Comparison of ENCODE assay signal across 11 cellular contexts in the genomic region with DNA sequence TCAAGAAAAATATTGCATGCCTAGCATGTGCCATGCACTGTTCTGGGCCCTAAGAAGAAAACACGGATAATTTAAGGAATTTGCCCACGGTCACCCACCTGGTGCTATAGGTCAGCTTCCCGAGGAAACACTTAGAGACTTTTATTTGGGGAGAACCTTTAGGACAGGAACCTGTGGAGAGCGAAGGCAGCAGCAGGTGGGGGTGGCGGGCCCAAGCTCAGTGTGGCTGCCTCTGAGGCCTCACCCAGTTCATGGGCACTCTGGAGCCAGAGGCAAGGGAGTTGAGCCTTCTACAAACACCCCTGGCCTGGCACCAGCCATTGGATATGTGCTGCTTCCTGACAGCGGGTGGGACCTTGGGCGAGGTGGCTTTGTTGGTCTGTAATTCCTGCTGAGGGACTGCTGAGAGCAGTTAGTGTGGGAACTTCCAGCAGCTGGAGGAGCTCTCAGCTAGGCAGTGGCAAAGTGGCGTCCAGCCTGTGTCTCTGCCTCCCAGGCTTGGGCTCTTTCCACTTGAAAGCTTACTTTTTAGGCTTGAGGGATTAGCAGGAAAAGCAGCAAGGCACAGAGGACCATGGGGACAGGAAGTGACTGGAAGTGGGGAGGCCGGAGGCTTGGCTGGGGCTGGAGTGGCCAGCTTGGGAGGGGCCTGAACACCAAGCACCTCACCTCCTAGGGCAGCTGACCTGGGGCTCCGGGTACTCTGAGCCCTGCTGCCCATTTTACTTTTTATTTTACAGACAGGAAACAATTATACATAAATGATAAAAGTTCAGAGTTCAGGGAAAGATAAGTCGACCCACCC. TPM values are rescaled to one million over a fixed set of nuclear protein-coding genes. Genes with fewer than 3 reads are reported as not detected.
A peak's percentile ranks its signal among the peaks of the same experiment; 100 is the strongest.
DNase-seq lines count a peak whose midpoint lies in the region; ATAC-seq, FAIRE-seq and TF ChIP-seq lines count a peak whose summit lies in the region.
"Had no signal": no experiment of that assay in that cellular context is flagged by ENCODE, and none has a peak within 500 bp of the region (broad histone marks: within the 10 kb centered on the region; RNA-seq: fewer than 3 reads in every experiment).

No MANE protein-coding gene starts in this region.

- peaks cover 41% of the 10 kb centered on the region for H3K36me3 ChIP-seq in rectal smooth muscle tissue (ENCODE audit: control insufficient read depth, insufficient read depth, low read length)

- H3K9ac ChIP-seq in rectal smooth muscle tissue (ENCODE audit: low read length): no peak overlapping the region

- peaks cover 34% of the 10 kb centered on the region for H3K36me3 Mint-ChIP-seq in T-cell

- TF ChIP-seq CTCF in fibroblast of villous mesenchyme (IDR thresholded peaks at IDR 0.05; ENCODE audit: insufficient read depth, low read depth, low read length): no peak

- peaks cover 18% of the 10 kb centered on the region for H3K4me1 ChIP-seq in rectal smooth muscle tissue (ENCODE audit: control insufficient read depth, insufficient read depth, low read length)

- no peaks in the 10 kb centered on the region for H3K27me3 ChIP-seq in rectal smooth muscle tissue (ENCODE audit: control insufficient read depth, insufficient read depth, low read length)

- H3K4me1 Mint-ChIP-seq in T-cell: peaks cover 0 to 21% (median 3%) of the 10 kb centered on the region in 3 donors

- ATAC-seq in T-cell (replicated peaks in 1 of 4) (no peak), HG03439 (IDR thresholded peaks at IDR 0.05; ENCODE audit: unreplicated experiment) (no peak), GM19023 (IDR thresholded peaks at IDR 0.05; ENCODE audit: unreplicated experiment) (no peak)

- CTCF ChIA-PET in T-cell (lab: Charles Lee): interaction anchor here in 1 of 2 donors (1.5 kb wide), 1 partner anchor 20 kb away, joined by 3 read pairs; the partner anchor contains the start of genes CYB5RL and MRPL37

- H3K9me3 Mint-ChIP-seq in T-cell: no peaks in the 10 kb centered on the region

- H3K27ac ChIP-seq in rectal smooth muscle tissue (ENCODE audit: low read depth, low read length): peak overlapping the region; percentile 33

- no peak overlapping the region for H3K4me3 Mint-ChIP-seq in T-cell

- H3K27me3 Mint-ChIP-seq in T-cell: no peaks in the 10 kb centered on the region

- H3K4me3 ChIP-seq in fibroblast of villous mesenchyme (ENCODE audit: low read depth, low read length) (no peak overlapping the region), rectal smooth muscle tissue (ENCODE audit: low read length) (no peak overlapping the region)

- POLR2A ChIA-PET in T-cell (lab: Charles Lee): interaction anchor here in 1 of 2 donors (0.6 kb wide), 1 partner anchor 920 kb away, joined by 3 read pairs; no protein-coding TSS in a partner anchor

- FAIRE-seq in frontal cortex (lab: Jason Lieb, UNC): no peak

- DNase-seq in COR-L47 (lab: John Stamatoyannopoulos, UW) (peak; percentile 43), T-cell (no peak), fibroblast of villous mesenchyme (ENCODE audit: low read depth) (peak; percentile 27), HT-29 (ENCODE audit: low spot score) (no peak), frontal cortex (ENCODE audit: low spot score in 2 of 2) (no peak)
- DNase-seq: activated naive CD4-positive, alpha-beta T cell treated with anti-CD3 and anti-CD28 coated beads, Interleukin-2, amount 50 U/mL, for 16 hours; NCI-H187 treated with DMSO at 0.1 percent for 48 hours; trophoblast cell had no signal

- H3K27ac Mint-ChIP-seq in T-cell: peak overlapping the region; percentile 23 to 64

RNA-seq across cellular contexts. Expression of gene MRPL37, which starts 19.1 kb away (rescaled TPM):
- 10 to 100 TPM; 27.4 to 45.7 (median 40.6) TPM for total RNA-seq in T-cell
- total RNA-seq in fibroblast of villous mesenchyme: 78.9 and 79.5 TPM in 2 replicates
- total RNA-seq in HT-29 (2014; rRNA removed; shearing (Covaris generic)): 166 and 170 TPM in 2 replicates
- 29.3 TPM for total RNA-seq in frontal cortex

RNA-seq across cellular contexts. Expression of gene CYB5RL, which starts 19.3 kb away (rescaled TPM):
- 10 to 100 TPM in 3 of 5 donors, 1 to 10 TPM in 2; 5.7 to 11.5 (median 10.0) TPM for total RNA-seq in T-cell
- 3.5 and 4.3 TPM in 2 replicates for total RNA-seq in fibroblast of villous mesenchyme
- total RNA-seq in HT-29 (2014; rRNA removed; shearing (Covaris generic)): 5.3 and 6.1 TPM in 2 replicates
- total RNA-seq in frontal cortex: 4.5 TPM

Comparison
In these comparisons a context has a peak if more than half of its experiments do, and no peak if none do; other contexts are left out.
1. DNase-seq: peak in COR-L47 (single experiment) and fibroblast of villous mesenchyme (single experiment); none in T-cell (0 of 34), HT-29 (single experiment) and frontal cortex (0 of 2).